ENCODE assay signal across 11 cellular contexts in genomic region chr3:190512666-190513065, GRCh38. TPM values are rescaled to one million over a fixed set of nuclear protein-coding genes. Genes with fewer than 3 reads are reported as not detected.
DNase-seq lines count a peak whose midpoint lies in the region; ATAC-seq and TF ChIP-seq lines count a peak whose summit lies in the region.
"Had no signal": no experiment of that assay in that cellular context is flagged by ENCODE, and none has a peak within 500 bp of the region (broad histone marks: within the 10 kb centered on the region; RNA-seq: fewer than 3 reads in every experiment).

No MANE protein-coding gene starts in this region.

- H3K9me3 ChIP-seq in mucosa of descending colon, result no peaks in the 10 kb centered on the region
- H3K9me3 ChIP-seq: heart right ventricle had no signal

- H3K4me1 Mint-ChIP-seq in activated naive CD4-positive, alpha-beta T cell treated with anti-CD3 and anti-CD28 coated beads for 36 hours (ENCODE audit: low read depth), result peaks cover 28% of the 10 kb centered on the region
- H3K4me1 Mint-ChIP-seq in T-cell (peaks cover 26 to 41% (median 36%) of the 10 kb centered on the region in 3 donors), endothelial cell (ENCODE audit: unreplicated experiment) (peaks cover 8% of the 10 kb centered on the region)
- H3K4me1 Mint-ChIP-seq in stimulated activated naive B cell treated with anti-CD40 and anti-IgM and Interleukin-4, amounts not matched to agents 10 μg/mL and 1 μg/mL and 100 μg/mL, for 72 hours, result peaks cover 15 to 28% of the 10 kb centered on the region in 2 donors

- H3K9me3 Mint-ChIP-seq in activated naive CD4-positive, alpha-beta T cell treated with anti-CD3 and anti-CD28 coated beads for 36 hours, result no peaks in the 10 kb centered on the region
- no peaks in the 10 kb centered on the region for H3K9me3 Mint-ChIP-seq in activated naive CD4-positive, alpha-beta T cell treated with anti-CD3 and anti-CD28 coated beads, Interleukin-2, amount 50 U/mL, for 72 hours
- no peaks in the 10 kb centered on the region for H3K9me3 Mint-ChIP-seq in T-cell
- H3K9me3 Mint-ChIP-seq in endothelial cell (ENCODE audit: unreplicated experiment), result no peaks in the 10 kb centered on the region
- H3K9me3 Mint-ChIP-seq in stimulated activated naive B cell treated with anti-CD40 and anti-IgM and Interleukin-4, amounts not matched to agents 10 μg/mL and 1 μg/mL and 100 μg/mL, for 72 hours, result no peaks in the 10 kb centered on the region

- peaks cover 5% of the 10 kb centered on the region for H3K4me1 ChIP-seq in mucosa of descending colon (ENCODE audit: low read depth)
- H3K4me1 ChIP-seq: parathyroid adenoma had no signal

- no peaks in the 10 kb centered on the region for H3K27me3 Mint-ChIP-seq in activated naive CD4-positive, alpha-beta T cell treated with anti-CD3 and anti-CD28 coated beads for 36 hours (ENCODE audit: low read depth)
- H3K27me3 Mint-ChIP-seq in T-cell, result no peaks in the 10 kb centered on the region
- peaks cover 16% of the 10 kb centered on the region for H3K27me3 Mint-ChIP-seq in endothelial cell (ENCODE audit: unreplicated experiment)
- H3K27me3 Mint-ChIP-seq in stimulated activated naive B cell treated with anti-CD40 and anti-IgM and Interleukin-4, amounts not matched to agents 10 μg/mL and 1 μg/mL and 100 μg/mL, for 72 hours, result peaks cover 4 to 17% of the 10 kb centered on the region in 2 donors

- no peaks in the 10 kb centered on the region for H3K36me3 ChIP-seq in mucosa of descending colon (ENCODE audit: low read depth)
- H3K36me3 ChIP-seq: heart right ventricle had no signal

- CTCF ChIA-PET in activated naive CD4-positive, alpha-beta T cell treated with anti-CD3 and anti-CD28 coated beads for 36 hours (lab: Charles Lee), result interaction anchor here (1.2 kb wide), 1 partner anchor 110 kb away, joined by 3 read pairs; no protein-coding TSS in a partner anchor
- CTCF ChIA-PET in T-cell (lab: Charles Lee), result no interaction called here

- intact Hi-C loops in activated naive CD4-positive, alpha-beta T cell treated with anti-CD3 and anti-CD28 coated beads for 36 hours (cut with micrococcal nuclease), result loop anchor here (1.0 to 10.0 kb wide), 7 partner anchors 21 to 1208 kb away; no protein-coding TSS in a partner anchor
- intact Hi-C loops in mucosa of descending colon (cut with DNase I, micrococcal nuclease), result no loop called here

- no peak overlapping the region for H3K27ac Mint-ChIP-seq in activated naive CD4-positive, alpha-beta T cell treated with anti-CD3 and anti-CD28 coated beads for 36 hours
- H3K27ac Mint-ChIP-seq in activated naive CD4-positive, alpha-beta T cell treated with anti-CD3 and anti-CD28 coated beads, Interleukin-2, amount 50 U/mL, for 72 hours, result peak overlapping the region in 1 of 2 donors; percentile 84
- peak overlapping the region; percentile 94 to 97 for H3K27ac Mint-ChIP-seq in T-cell
- H3K27ac Mint-ChIP-seq in endothelial cell (ENCODE audit: unreplicated experiment), result peak overlapping the region; percentile 54
- H3K27ac Mint-ChIP-seq in stimulated activated naive B cell treated with anti-CD40 and anti-IgM and Interleukin-4, amounts not matched to agents 10 μg/mL and 1 μg/mL and 100 μg/mL, for 72 hours, result no peak overlapping the region

- no peak overlapping the region for H3K4me3 ChIP-seq in mucosa of descending colon

- no peak for ATAC-seq in activated naive CD4-positive, alpha-beta T cell treated with anti-CD3 and anti-CD28 coated beads, Interleukin-2, amount 50 U/mL, for 72 hours
- ATAC-seq in T-cell (replicated peaks in 1 of 4) (no peak), GM18858 (IDR thresholded peaks at IDR 0.05; ENCODE audit: unreplicated experiment) (no peak), mucosa of descending colon (no peak)
- no peak for ATAC-seq in stimulated activated naive B cell treated with anti-CD40 and anti-IgM and Interleukin-4, amounts not matched to agents 10 μg/mL and 1 μg/mL and 100 μg/mL, for 72 hours (replicated peaks)

- peak overlapping the region; percentile 77 for H3K4me3 Mint-ChIP-seq in activated naive CD4-positive, alpha-beta T cell treated with anti-CD3 and anti-CD28 coated beads for 36 hours
- H3K4me3 Mint-ChIP-seq in T-cell (peak overlapping the region; percentile 92 to 93 (median 93)), endothelial cell (ENCODE audit: unreplicated experiment) (peak overlapping the region; percentile 92)
- peak overlapping the region; percentile 90 to 91 for H3K4me3 Mint-ChIP-seq in stimulated activated naive B cell treated with anti-CD40 and anti-IgM and Interleukin-4, amounts not matched to agents 10 μg/mL and 1 μg/mL and 100 μg/mL, for 72 hours

- no peaks in the 10 kb centered on the region for H3K36me3 Mint-ChIP-seq in activated naive CD4-positive, alpha-beta T cell treated with anti-CD3 and anti-CD28 coated beads for 36 hours (ENCODE audit: low read depth)
- H3K36me3 Mint-ChIP-seq in activated naive CD4-positive, alpha-beta T cell treated with anti-CD3 and anti-CD28 coated beads, Interleukin-2, amount 50 U/mL, for 72 hours, result peaks cover 0 to 10% of the 10 kb centered on the region in 2 donors
- H3K36me3 Mint-ChIP-seq in T-cell, result no peaks in the 10 kb centered on the region
- no peaks in the 10 kb centered on the region for H3K36me3 Mint-ChIP-seq in endothelial cell (ENCODE audit: low read depth, unreplicated experiment)
- no peaks in the 10 kb centered on the region for H3K36me3 Mint-ChIP-seq in stimulated activated naive B cell treated with anti-CD40 and anti-IgM and Interleukin-4, amounts not matched to agents 10 μg/mL and 1 μg/mL and 100 μg/mL, for 72 hours

- no peak for DNase-seq in activated naive CD4-positive, alpha-beta T cell treated with anti-CD3 and anti-CD28 coated beads for 36 hours
- DNase-seq in activated naive CD4-positive, alpha-beta T cell treated with anti-CD3 and anti-CD28 coated beads, Interleukin-2, amount 50 U/mL, for 72 hours (ENCODE audit: low spot score in 2 of 2), result no peak
- DNase-seq in T-cell (no peak), endothelial cell (ENCODE audit: low spot score) (no peak), GM19240 (ENCODE audit: insufficient read length, low spot score) (no peak), mucosa of descending colon (no peak)
- no peak for DNase-seq in stimulated activated naive B cell treated with anti-CD40 and anti-IgM and Interleukin-4, amounts not matched to agents 10 μg/mL and 1 μg/mL and 100 μg/mL, for 72 hours
- DNase-seq: aorta, heart right ventricle had no signal

- POLR2A ChIA-PET in T-cell (lab: Charles Lee), result no interaction called here

- no peak for TF ChIP-seq CTCF in endothelial cell (IDR thresholded peaks at IDR 0.05; ENCODE audit: unreplicated experiment)
- no peak for TF ChIP-seq CTCF in mucosa of descending colon (IDR thresholded peaks at IDR 0.05)

RNA-seq across cellular contexts. Expression of gene IL1RAP, which starts 1.2 kb away (rescaled TPM):
- total RNA-seq in activated naive CD4-positive, alpha-beta T cell treated with anti-CD3 and anti-CD28 coated beads for 36 hours, result 10 to 100 TPM; 11.0 to 13.7 TPM
- 10 to 100 TPM; 13.6 to 24.4 TPM for total RNA-seq in activated naive CD4-positive, alpha-beta T cell treated with anti-CD3 and anti-CD28 coated beads, Interleukin-2, amount 50 U/mL, for 72 hours
- total RNA-seq in T-cell (10 to 100 TPM in 2 of 5 donors, 1 to 10 TPM in 3; 8.6 to 14.5 (median 9.9) TPM), endothelial cell (ENCODE audit: unreplicated experiment) (7.7 TPM), mucosa of descending colon (1 to 10 TPM; 4.8 to 8.3 (median 5.2) TPM)

Comparison
In these comparisons a context has a peak if more than half of its experiments do, and no peak if none do; other contexts are left out.
1. H3K27ac Mint-ChIP-seq: peak in T-cell (2 of 2) and endothelial cell (single experiment); none in activated naive CD4-positive, alpha-beta T cell treated with anti-CD3 and anti-CD28 coated beads for 36 hours (single experiment) and stimulated activated naive B cell treated with anti-CD40 and anti-IgM and Interleukin-4, amounts not matched to agents 10 μg/mL and 1 μg/mL and 100 μg/mL, for 72 hours (single experiment).
2. Peak in every context shown above with its lines, with median percentiles within 50 percentile points of each other: H3K4me3 Mint-ChIP-seq.